18 cellular contexts compared by ENCODE assay signal in the genomic region with DNA sequence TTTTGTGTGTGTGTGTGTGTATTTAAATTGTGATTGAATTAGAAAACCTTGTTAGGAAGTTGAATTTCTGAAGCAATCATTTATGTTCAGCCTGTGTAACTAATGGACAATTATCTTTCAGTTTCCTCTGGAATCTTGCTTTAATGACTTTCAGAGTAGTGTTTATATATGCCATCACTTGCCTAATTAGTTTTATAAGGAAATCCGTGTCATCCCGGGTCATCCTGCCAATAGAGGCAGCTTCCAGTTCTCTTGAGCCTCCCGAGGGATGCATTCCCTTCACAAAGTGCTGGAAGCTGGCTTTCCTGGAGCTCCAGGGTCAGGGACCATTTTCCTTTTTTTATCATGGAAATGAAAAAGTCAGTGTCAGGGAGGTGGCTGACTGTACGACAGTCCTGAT.
"Had no signal": no experiment of that assay in that cellular context is flagged by ENCODE, and none has a peak within 500 bp of the region (broad histone marks: within the 10 kb centered on the region; RNA-seq: fewer than 3 reads in every experiment).

No MANE protein-coding gene starts in this region.

- ATAC-seq: heart left ventricle; left cardiac atrium; sciatic nerve; stimulated activated naive CD8-positive, alpha-beta T cell treated with anti-CD3 and anti-CD28 coated beads, Interleukin-15, Interleukin-2, amounts not matched to agents 100 U/mL and 50 U/mL, for 24 hours had no signal

- H3K4me2 ChIP-seq: neural progenitor cell had no signal

- H3K27me3 ChIP-seq: heart left ventricle, neural progenitor cell, ovary, transverse colon had no signal

- H3K27ac ChIP-seq: heart left ventricle, neural progenitor cell, ovary, transverse colon had no signal

- H3K27me3 Mint-ChIP-seq: activated CD4-positive, alpha-beta T cell treated with anti-CD3 and anti-CD28 coated beads, Interleukin-2, amount 10 ng/mL, durations not matched to agents 7 days and 5 days; activated naive CD8-positive, alpha-beta T cell; brain had no signal

- H2AFZ ChIP-seq: neural progenitor cell had no signal

- H3K27ac Mint-ChIP-seq: activated CD4-positive, alpha-beta T cell treated with anti-CD3 and anti-CD28 coated beads, Interleukin-2, amount 10 ng/mL, durations not matched to agents 7 days and 5 days; activated naive CD8-positive, alpha-beta T cell; naive B cell; neural progenitor cell had no signal

- H3K4me1 Mint-ChIP-seq: naive B cell had no signal

- H3K4me3 ChIP-seq: heart left ventricle, neural progenitor cell, ovary, transverse colon had no signal

- H3K36me3 Mint-ChIP-seq: brain, naive B cell, neural progenitor cell had no signal

- H3K9me3 ChIP-seq: heart left ventricle, ovary, transverse colon had no signal

- H3K4me3 Mint-ChIP-seq: activated CD4-positive, alpha-beta T cell treated with anti-CD3 and anti-CD28 coated beads, Interleukin-2, amount 10 ng/mL, durations not matched to agents 7 days and 5 days; activated naive CD8-positive, alpha-beta T cell; brain; naive B cell; neural progenitor cell had no signal

- H3K9me3 Mint-ChIP-seq: activated CD4-positive, alpha-beta T cell treated with anti-CD3 and anti-CD28 coated beads, Interleukin-2, amount 10 ng/mL, durations not matched to agents 7 days and 5 days; brain; naive B cell; neural progenitor cell had no signal

- FAIRE-seq: frontal cortex had no signal

- H3K9ac ChIP-seq: neural progenitor cell had no signal

- H3K36me3 ChIP-seq: heart left ventricle, neural progenitor cell, ovary, transverse colon had no signal

- DNase-seq: activated CD4-positive, alpha-beta T cell treated with anti-CD3 and anti-CD28 coated beads, Interleukin-2, amount 10 ng/mL, durations not matched to agents 7 days and 5 days; activated CD8-positive, alpha-beta memory T cell treated with anti-CD3 and anti-CD28 coated beads for 24 hours; activated gamma-delta T cell treated with Interleukin-2 at 50 U/mL for 16 hours; central memory CD4-positive, alpha-beta T cell; cortex of kidney; effector CD8-positive, alpha-beta T cell; heart left ventricle; left cardiac atrium; mammary epithelial cell; naive B cell; ovary; stimulated activated naive CD8-positive, alpha-beta T cell treated with anti-CD3 and anti-CD28 coated beads, Interleukin-15, Interleukin-2, amounts not matched to agents 100 U/mL and 50 U/mL, for 24 hours; transverse colon had no signal
